1 cellular context compared by ENCODE assay signal in genomic region chrX:131262738-131263679, GRCh38.
TF ChIP-seq lines count a peak whose summit lies in the region.

No MANE protein-coding gene starts in this region.

TF ChIP-seq in HepG2, 621 proteins besides CTCF, POLR2A, EP300 and RAD21 (continued from another document):
- TF ChIP-seq PAXIP1 (CRISPR knock-in tag; conservative IDR thresholded peaks at IDR 0.05) (peak; percentile 66), SALL1 (CRISPR knock-in tag; IDR thresholded peaks at IDR 0.05) (peak; percentile 34; the same call in 1 of the 2 replicates), ZC3H13 (CRISPR knock-in tag; IDR thresholded peaks at IDR 0.05) (no peak), TFDP2 (CRISPR knock-in tag; IDR thresholded peaks at IDR 0.05) (no peak), RXRA (CRISPR knock-in tag; IDR thresholded peaks at IDR 0.05) (no peak), FOXK1 (CRISPR knock-in tag; IDR thresholded peaks at IDR 0.05; ENCODE audit: borderline replicate concordance, low read depth) (no peak), CREB1 (IDR thresholded peaks at IDR 0.05) (no peak), CREB1 (CRISPR knock-in tag; IDR thresholded peaks at IDR 0.05) (no peak), NFIB (CRISPR knock-in tag; IDR thresholded peaks at IDR 0.05; ENCODE audit: borderline replicate concordance) (no peak), ZNF574 (CRISPR knock-in tag; IDR thresholded peaks at IDR 0.05) (no peak), EHMT2 (IDR thresholded peaks at IDR 0.05; ENCODE audit: borderline replicate concordance, low read depth, low read length) (no peak)
